Comparison of ENCODE assay signal across 23 cellular contexts in the genomic region with DNA sequence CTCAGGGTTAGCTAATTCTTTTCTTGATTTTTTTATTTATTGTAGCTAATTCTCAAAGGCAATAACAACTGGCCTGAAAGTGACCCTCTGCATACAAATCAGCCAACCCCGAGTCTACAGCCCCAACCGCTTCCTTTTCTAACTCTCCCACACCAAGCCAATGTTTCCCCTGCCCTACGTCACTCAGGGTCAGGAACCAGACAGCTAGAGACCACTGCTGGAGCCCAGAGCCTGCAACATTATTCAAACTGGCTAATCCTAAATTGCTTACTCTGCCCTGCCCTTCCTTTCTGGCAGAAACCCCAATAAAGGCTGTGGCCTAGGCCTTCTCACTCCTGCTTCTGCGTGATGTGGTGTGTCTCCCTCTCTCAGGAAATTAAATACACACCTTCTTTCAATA.
"Had no signal": no experiment of that assay in that cellular context is flagged by ENCODE, and none has a peak within 500 bp of the region (broad histone marks: within the 10 kb centered on the region; RNA-seq: fewer than 3 reads in every experiment).

No MANE protein-coding gene starts in this region.

- H3K9me3 Mint-ChIP-seq: activated T-cell treated with anti-CD3 and anti-CD28 coated beads, Interleukin-2, amount 50 U/mL, for 4 hours; type B pancreatic cell had no signal

- H3K36me3 Mint-ChIP-seq: activated naive CD8-positive, alpha-beta T cell; mesothelial cell of epicardium; natural killer cell treated with Interleukin-12 subunit alpha and Interleukin-12 subunit beta and Interleukin-15 and Interleukin-18, amount 100 ng/mL, for 72 hours; type B pancreatic cell had no signal

- FAIRE-seq: astrocyte, colon had no signal

- H3K9me3 ChIP-seq: thoracic aorta, vagina had no signal

- H3K27me3 Mint-ChIP-seq: central memory CD8-positive, alpha-beta T cell; natural killer cell treated with Interleukin-12 subunit alpha and Interleukin-12 subunit beta and Interleukin-15 and Interleukin-18, amount 100 ng/mL, for 72 hours; type B pancreatic cell had no signal

- H3K27ac ChIP-seq: foreskin keratinocyte, hepatocyte, parathyroid adenoma, thoracic aorta, vagina had no signal

- H3K4me3 ChIP-seq: hepatocyte, thoracic aorta, vagina had no signal

- H3K27ac Mint-ChIP-seq: activated naive CD8-positive, alpha-beta T cell; activated T-helper 2 cell treated with anti-CD3 and anti-CD28 coated beads, Interferon-gamma antibody, Interleukin-2, Interleukin-4, amounts not matched to agents 10 μg/mL and 5 μg/mL and 100 μg/mL, durations not matched to agents 14 hours and 24 hours and 36 hours; mesothelial cell of epicardium; natural killer cell treated with Interleukin-12 subunit alpha and Interleukin-12 subunit beta and Interleukin-15 and Interleukin-18, amount 100 ng/mL, for 72 hours; type B pancreatic cell; WTC11 had no signal

- H3K36me3 ChIP-seq: thoracic aorta, vagina had no signal

- H3K4me3 Mint-ChIP-seq: activated naive CD8-positive, alpha-beta T cell; activated T-cell treated with anti-CD3 and anti-CD28 coated beads, Interleukin-2, amount 50 U/mL, for 4 hours; central memory CD8-positive, alpha-beta T cell; mesothelial cell of epicardium; natural killer cell treated with Interleukin-12 subunit alpha and Interleukin-12 subunit beta and Interleukin-15 and Interleukin-18, amount 100 ng/mL, for 72 hours; type B pancreatic cell; WTC11 had no signal

- H3K4me1 Mint-ChIP-seq: central memory CD8-positive, alpha-beta T cell; mesothelial cell of epicardium; WTC11 had no signal

- H3K9ac ChIP-seq: parathyroid adenoma had no signal

- DNase-seq: activated CD8-positive, alpha-beta memory T cell treated with anti-CD3 and anti-CD28 coated beads, Interleukin-2, amount 50 U/mL, for 48 hours; activated naive CD4-positive, alpha-beta T cell; activated T-cell treated with anti-CD3 and anti-CD28 coated beads, Interleukin-2, amount 50 U/mL, for 4 hours; effector memory CD4-positive, alpha-beta T cell; foreskin keratinocyte; glutamatergic neuron; mammary epithelial cell; stimulated activated CD4-positive, alpha-beta T cell treated with anti-CD3 and anti-CD28 coated beads, Interleukin-4, amount 100 ng/mL, for 1 hour; stimulated activated naive CD4-positive, alpha-beta T cell treated with Interleukin-2 at 50 U/mL for 16 hours; T1000 had no signal

- H3K4me1 ChIP-seq: foreskin keratinocyte, parathyroid adenoma, vagina had no signal
